In the genomic region with DNA sequence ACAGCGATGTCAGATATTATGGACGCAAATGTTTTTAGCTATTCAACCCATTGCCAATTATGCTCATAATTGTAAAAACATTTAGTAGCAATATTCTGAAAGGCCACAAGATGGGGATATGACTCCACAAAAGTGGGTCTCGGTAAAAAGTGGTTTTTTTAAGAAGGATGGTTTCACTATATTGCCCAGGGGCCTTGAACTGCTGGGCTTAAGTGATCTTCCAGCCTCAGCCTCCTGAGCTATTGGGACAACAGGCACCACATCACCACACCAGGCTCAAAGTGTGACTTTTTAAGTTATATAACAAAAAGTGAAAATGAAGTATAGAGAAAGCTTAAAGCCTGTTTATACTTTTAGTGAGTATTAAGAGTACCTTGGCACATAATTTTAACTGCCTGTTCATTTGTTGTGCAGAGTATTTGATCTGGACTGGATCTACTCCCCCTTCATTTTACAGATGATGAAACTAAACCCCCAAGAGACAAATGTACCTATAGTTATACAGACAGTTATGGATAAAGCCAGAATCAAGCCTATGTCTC, we compare ENCODE assay signal across 8 cellular contexts. TPM values are rescaled to one million over a fixed set of nuclear protein-coding genes. Genes with fewer than 3 reads are reported as not detected.
DNase-seq lines count a peak whose midpoint lies in the region; ATAC-seq and TF ChIP-seq lines count a peak whose summit lies in the region.

No MANE protein-coding gene starts in this region.

- 17 to 61% methylated on average over 3 of the region's 3 CpGs for WGBS in testis, 2 donors

- ATAC-seq in left colon (peak; percentile 69), HG03457 (IDR thresholded peaks at IDR 0.05; ENCODE audit: unreplicated experiment) (no peak)

- in situ Hi-C loops in KBM-7 (cut with MboI; ENCODE audit: low pct_unique_long_range_greater_than_20kb, low sequenced_read_pairs): no loop called here

- TF ChIP-seq CTCF in GM20000 (IDR thresholded peaks at IDR 0.05; ENCODE audit: extremely low read depth, missing control alignments) (peak; percentile 39), testis (IDR thresholded peaks at IDR 0.05) (peak; percentile 45 to 70 (median 58))

- H3K36me3 ChIP-seq in testis (ENCODE audit: low read depth, missing control alignments): no peaks in the 10 kb centered on the region

- H3K4me3 ChIP-seq in testis: no peak overlapping the region

- H3K27me3 ChIP-seq in testis: no peaks in the 10 kb centered on the region

- no peaks in the 10 kb centered on the region for H3K9me3 ChIP-seq in testis

- no peak for TF ChIP-seq POLR2A in testis (IDR thresholded peaks at IDR 0.05)

- intact Hi-C loops in left colon (cut with DNase I, micrococcal nuclease): loop anchor here in 1 of 2 donors (10.0 kb wide), 1 partner anchor 108 kb away; no protein-coding TSS in a partner anchor
- intact Hi-C loops in testis (cut with DNase I; ENCODE audit: low total_unique reads): no loop called here

- peaks cover 17% of the 10 kb centered on the region for H3K4me1 ChIP-seq in testis

- peak; percentile 74 for DNase-seq in EH (ENCODE audit: low read depth)
- peak; percentile 40 for DNase-seq in GM20000 (ENCODE audit: low spot score)
- DNase-seq in KBM-7: peak; percentile 66
- peak; percentile 76 for DNase-seq in RPMI7951 (ENCODE audit: low read depth)
- DNase-seq in central memory CD4-positive, alpha-beta T cell: peak; percentile 66
- no peak for DNase-seq in left colon
- no peak for DNase-seq in testis

- H3K27ac ChIP-seq in testis: peak overlapping the region; percentile 9 to 32

RNA-seq across cellular contexts. Expression of a gene that starts 9.4 kb away (rescaled TPM):
- 203 and 212 TPM in 2 replicates for total RNA-seq in RPMI7951 (2014; rRNA removed; shearing (Covaris generic))
- total RNA-seq in left colon (10 to 100 TPM; 89.8 to 96.0 TPM), testis (100 to 1,000 TPM; 139 to 174 TPM)
- 100.0 TPM for polyA plus RNA-seq in testis (ENCODE audit: insufficient read depth, low read depth, low replicate concordance)

RNA-seq across cellular contexts. Expression of a gene that starts 10.2 kb away (rescaled TPM):
- 65.1 and 75.0 TPM in 2 replicates for total RNA-seq in RPMI7951 (2014; rRNA removed; shearing (Covaris generic))
- total RNA-seq in left colon (10 to 100 TPM; 70.6 to 78.1 TPM), testis (10 to 100 TPM; 51.6 to 55.9 TPM)
- 37.8 TPM for polyA plus RNA-seq in testis (ENCODE audit: insufficient read depth, low read depth, low replicate concordance)

RNA-seq across cellular contexts. Expression of a gene that starts 40.2 kb away (rescaled TPM):
- 6.2 and 10.6 TPM in 2 replicates for total RNA-seq in RPMI7951 (2014; rRNA removed; shearing (Covaris generic))
- total RNA-seq in left colon (10 to 100 TPM; 25.5 to 25.6 TPM), testis (10 to 100 TPM; 22.7 to 25.4 TPM)
- 8.6 TPM for polyA plus RNA-seq in testis (ENCODE audit: insufficient read depth, low read depth, low replicate concordance)

Comparison
In these comparisons a context has a peak if more than half of its experiments do, and no peak if none do; other contexts are left out.
1. DNase-seq: peak in EH (single experiment), GM20000 (single experiment), KBM-7 (single experiment), RPMI7951 (single experiment) and central memory CD4-positive, alpha-beta T cell (single experiment); none in left colon (0 of 2) and testis (single experiment).